Comparison of ENCODE assay signal across 1 cellular context in genomic region chr7:97845622-97846203, GRCh38.
TF ChIP-seq lines count a peak whose summit lies in the region.

No MANE protein-coding gene starts in this region.

TF ChIP-seq in HepG2, 621 proteins besides CTCF, POLR2A, EP300 and RAD21 (continued from another document):
- TF ChIP-seq STAG1 (CRISPR knock-in tag; IDR thresholded peaks at IDR 0.05) = peak; percentile 37
- TF ChIP-seq GZF1 (CRISPR knock-in tag; IDR thresholded peaks at IDR 0.05) = no peak
- TF ChIP-seq ZBTB44 (CRISPR knock-in tag; IDR thresholded peaks at IDR 0.05) = no peak
- no peak for TF ChIP-seq NFRKB (IDR thresholded peaks at IDR 0.05)
- TF ChIP-seq SMC3 (IDR thresholded peaks at IDR 0.05; ENCODE audit: low read length) = peak; percentile 30; the same call in 1 of the 2 replicates
- TF ChIP-seq NR3C1 (CRISPR knock-in tag; IDR thresholded peaks at IDR 0.05) = no peak
- no peak for TF ChIP-seq ZC3H13 (CRISPR knock-in tag; IDR thresholded peaks at IDR 0.05)
- TF ChIP-seq DMTF1 (CRISPR knock-in tag; IDR thresholded peaks at IDR 0.05) = no peak
- TF ChIP-seq REST (IDR thresholded peaks at IDR 0.05; ENCODE audit: borderline replicate concordance in 1 of 2, low read depth in 1 of 2, low read length in 2 of 2) = no peak
